Comparison of ENCODE assay signal across 1 cellular context in the genomic region with DNA sequence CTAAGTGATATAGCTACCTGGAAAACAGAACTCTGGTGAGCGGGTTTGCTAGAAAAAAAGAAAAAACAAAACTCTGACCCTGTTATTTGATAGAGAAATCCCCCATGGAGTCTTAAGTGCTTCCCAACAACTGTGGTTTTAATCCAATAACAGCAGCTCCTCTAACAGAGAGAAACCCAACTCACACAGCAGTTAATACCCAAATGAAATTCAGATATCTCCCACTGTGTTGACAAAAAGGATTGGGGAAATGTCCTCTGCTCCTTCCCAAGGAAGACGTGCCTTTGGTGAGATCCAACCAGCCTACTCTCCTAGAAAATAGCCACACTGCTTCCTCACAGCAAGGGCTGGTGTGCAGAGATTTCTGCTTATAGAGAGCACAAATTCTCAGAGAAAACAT.
A peak's percentile ranks its signal among the peaks of the same experiment; 100 is the strongest.
TF ChIP-seq lines count a peak whose summit lies in the region.

No MANE protein-coding gene starts in this region.

TF ChIP-seq in GM23338, 12 proteins besides CTCF, POLR2A, EP300 and RAD21 (continued from another document):
- TF ChIP-seq, protein P1, sequence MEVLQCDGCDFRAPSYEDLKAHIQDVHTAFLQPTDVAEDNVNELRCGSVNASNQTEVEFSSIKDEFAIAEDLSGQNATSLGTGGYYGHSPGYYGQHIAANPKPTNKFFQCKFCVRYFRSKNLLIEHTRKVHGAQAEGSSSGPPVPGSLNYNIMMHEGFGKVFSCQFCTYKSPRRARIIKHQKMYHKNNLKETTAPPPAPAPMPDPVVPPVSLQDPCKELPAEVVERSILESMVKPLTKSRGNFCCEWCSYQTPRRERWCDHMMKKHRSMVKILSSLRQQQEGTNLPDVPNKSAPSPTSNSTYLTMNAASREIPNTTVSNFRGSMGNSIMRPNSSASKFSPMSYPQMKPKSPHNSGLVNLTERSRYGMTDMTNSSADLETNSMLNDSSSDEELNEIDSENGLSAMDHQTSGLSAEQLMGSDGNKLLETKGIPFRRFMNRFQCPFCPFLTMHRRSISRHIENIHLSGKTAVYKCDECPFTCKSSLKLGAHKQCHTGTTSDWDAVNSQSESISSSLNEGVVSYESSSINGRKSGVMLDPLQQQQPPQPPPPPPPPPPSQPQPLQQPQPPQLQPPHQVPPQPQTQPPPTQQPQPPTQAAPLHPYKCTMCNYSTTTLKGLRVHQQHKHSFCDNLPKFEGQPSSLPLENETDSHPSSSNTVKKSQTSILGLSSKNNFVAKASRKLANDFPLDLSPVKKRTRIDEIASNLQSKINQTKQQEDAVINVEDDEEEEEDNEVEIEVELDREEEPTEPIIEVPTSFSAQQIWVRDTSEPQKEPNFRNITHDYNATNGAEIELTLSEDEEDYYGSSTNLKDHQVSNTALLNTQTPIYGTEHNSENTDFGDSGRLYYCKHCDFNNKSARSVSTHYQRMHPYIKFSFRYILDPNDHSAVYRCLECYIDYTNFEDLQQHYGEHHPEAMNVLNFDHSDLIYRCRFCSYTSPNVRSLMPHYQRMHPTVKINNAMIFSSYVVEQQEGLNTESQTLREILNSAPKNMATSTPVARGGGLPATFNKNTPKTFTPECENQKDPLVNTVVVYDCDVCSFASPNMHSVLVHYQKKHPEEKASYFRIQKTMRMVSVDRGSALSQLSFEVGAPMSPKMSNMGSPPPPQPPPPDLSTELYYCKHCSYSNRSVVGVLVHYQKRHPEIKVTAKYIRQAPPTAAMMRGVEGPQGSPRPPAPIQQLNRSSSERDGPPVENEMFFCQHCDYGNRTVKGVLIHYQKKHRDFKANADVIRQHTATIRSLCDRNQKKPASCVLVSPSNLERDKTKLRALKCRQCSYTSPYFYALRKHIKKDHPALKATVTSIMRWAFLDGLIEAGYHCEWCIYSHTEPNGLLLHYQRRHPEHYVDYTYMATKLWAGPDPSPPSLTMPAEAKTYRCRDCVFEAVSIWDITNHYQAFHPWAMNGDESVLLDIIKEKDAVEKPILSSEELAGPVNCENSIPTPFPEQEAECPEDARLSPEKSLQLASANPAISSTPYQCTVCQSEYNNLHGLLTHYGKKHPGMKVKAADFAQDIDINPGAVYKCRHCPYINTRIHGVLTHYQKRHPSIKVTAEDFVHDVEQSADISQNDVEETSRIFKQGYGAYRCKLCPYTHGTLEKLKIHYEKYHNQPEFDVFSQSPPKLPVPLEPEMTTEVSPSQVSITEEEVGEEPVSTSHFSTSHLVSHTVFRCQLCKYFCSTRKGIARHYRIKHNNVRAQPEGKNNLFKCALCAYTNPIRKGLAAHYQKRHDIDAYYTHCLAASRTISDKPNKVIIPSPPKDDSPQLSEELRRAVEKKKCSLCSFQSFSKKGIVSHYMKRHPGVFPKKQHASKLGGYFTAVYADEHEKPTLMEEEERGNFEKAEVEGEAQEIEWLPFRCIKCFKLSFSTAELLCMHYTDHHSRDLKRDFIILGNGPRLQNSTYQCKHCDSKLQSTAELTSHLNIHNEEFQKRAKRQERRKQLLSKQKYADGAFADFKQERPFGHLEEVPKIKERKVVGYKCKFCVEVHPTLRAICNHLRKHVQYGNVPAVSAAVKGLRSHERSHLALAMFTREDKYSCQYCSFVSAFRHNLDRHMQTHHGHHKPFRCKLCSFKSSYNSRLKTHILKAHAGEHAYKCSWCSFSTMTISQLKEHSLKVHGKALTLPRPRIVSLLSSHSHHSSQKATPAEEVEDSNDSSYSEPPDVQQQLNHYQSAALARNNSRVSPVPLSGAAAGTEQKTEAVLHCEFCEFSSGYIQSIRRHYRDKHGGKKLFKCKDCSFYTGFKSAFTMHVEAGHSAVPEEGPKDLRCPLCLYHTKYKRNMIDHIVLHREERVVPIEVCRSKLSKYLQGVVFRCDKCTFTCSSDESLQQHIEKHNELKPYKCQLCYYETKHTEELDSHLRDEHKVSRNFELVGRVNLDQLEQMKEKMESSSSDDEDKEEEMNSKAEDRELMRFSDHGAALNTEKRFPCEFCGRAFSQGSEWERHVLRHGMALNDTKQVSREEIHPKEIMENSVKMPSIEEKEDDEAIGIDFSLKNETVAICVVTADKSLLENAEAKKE (CRISPR knock-in tag; IDR thresholded peaks at IDR 0.05) = peak; percentile 19; the same call in 1 of the 2 replicates
- TF ChIP-seq NANOG (IDR thresholded peaks at IDR 0.05; ENCODE audit: borderline replicate concordance) = no peak
- no peak for TF ChIP-seq CREB1 (CRISPR knock-in tag; IDR thresholded peaks at IDR 0.05; ENCODE audit: low read depth)
- TF ChIP-seq, protein P2, sequence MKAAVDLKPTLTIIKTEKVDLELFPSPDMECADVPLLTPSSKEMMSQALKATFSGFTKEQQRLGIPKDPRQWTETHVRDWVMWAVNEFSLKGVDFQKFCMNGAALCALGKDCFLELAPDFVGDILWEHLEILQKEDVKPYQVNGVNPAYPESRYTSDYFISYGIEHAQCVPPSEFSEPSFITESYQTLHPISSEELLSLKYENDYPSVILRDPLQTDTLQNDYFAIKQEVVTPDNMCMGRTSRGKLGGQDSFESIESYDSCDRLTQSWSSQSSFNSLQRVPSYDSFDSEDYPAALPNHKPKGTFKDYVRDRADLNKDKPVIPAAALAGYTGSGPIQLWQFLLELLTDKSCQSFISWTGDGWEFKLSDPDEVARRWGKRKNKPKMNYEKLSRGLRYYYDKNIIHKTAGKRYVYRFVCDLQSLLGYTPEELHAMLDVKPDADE (IDR thresholded peaks at IDR 0.05) = no peak
